In the genomic region with DNA sequence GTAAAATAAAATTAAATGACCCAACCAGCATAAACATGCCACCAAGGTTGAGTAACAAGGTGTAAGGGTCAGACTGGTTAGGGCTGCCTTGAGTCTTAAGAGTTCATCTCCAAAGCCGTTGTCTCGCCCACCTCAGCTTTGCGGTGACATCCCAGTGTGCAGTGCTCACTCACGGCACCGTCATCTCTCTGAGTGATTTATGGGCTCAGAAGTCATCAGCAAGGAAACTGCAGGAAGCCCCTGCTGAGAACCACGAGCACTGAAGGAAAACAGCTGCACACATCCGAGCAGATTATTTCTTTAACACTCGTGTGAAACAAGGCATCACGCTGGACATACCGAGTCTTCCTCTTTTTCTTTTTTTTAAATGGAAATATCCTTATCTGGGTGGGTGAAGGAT, we compare ENCODE assay signal across 1 cellular context.
TF ChIP-seq lines count a peak whose summit lies in the region.

No MANE protein-coding gene starts in this region.

TF ChIP-seq in WTC11, 78 proteins besides CTCF, POLR2A, EP300 and RAD21 (continued from another document):
- TF ChIP-seq RELA (CRISPR knock-in tag; IDR thresholded peaks at IDR 0.05; ENCODE audit: borderline replicate concordance) (no peak), TEAD4 (CRISPR knock-in tag; IDR thresholded peaks at IDR 0.05) (no peak)
